In genomic region chr3:158443632-158444031, GRCh38 we compare ENCODE assay signal across 1 cellular context.
TF ChIP-seq lines count a peak whose summit lies in the region.

No MANE protein-coding gene starts in this region.

TF ChIP-seq in GM12878, 131 proteins besides CTCF, POLR2A, EP300 and RAD21 (continued from another document):
- TF ChIP-seq E4F1 (IDR thresholded peaks at IDR 0.05; ENCODE audit: borderline replicate concordance, partially characterized antibody) (no peak), SMC3 (IDR thresholded peaks at IDR 0.05; ENCODE audit: borderline replicate concordance, low read length) (no peak), CHD2 (IDR thresholded peaks at IDR 0.05; ENCODE audit: borderline replicate concordance, low read depth, low read length) (no peak), ZBTB4 (CRISPR knock-in tag; IDR thresholded peaks at IDR 0.05) (no peak), IKZF1 (conservative IDR thresholded peaks at IDR 0.05) (no peak), SPI1 (IDR thresholded peaks at IDR 0.05; ENCODE audit: borderline replicate concordance, insufficient read depth, low read depth, low read length) (no peak), HSF1 (IDR thresholded peaks at IDR 0.05; ENCODE audit: low read depth, low read length) (no peak), RBBP5 (conservative IDR thresholded peaks at IDR 0.05) (no peak), EGR1 (IDR thresholded peaks at IDR 0.05; ENCODE audit: borderline replicate concordance in 1 of 2, low read depth in 2 of 2, low read length in 2 of 2) (no peak), JUNB (IDR thresholded peaks at IDR 0.05) (peak; percentile 84), ZNF217 (IDR thresholded peaks at IDR 0.05) (peak; percentile 67; the same call in 1 of the 2 replicates), ZNF207 (IDR thresholded peaks at IDR 0.05; ENCODE audit: borderline replicate concordance) (no peak), IKZF2 (IDR thresholded peaks at IDR 0.05) (peak in 1 of 2 experiments; percentile 34; a peak in 1 of 4 replicates), MTA2 (IDR thresholded peaks at IDR 0.05; ENCODE audit: low read depth) (peak; percentile 25; the same call in 1 of the 2 replicates), STAT3 (IDR thresholded peaks at IDR 0.05; ENCODE audit: low read depth, low read length) (no peak), MEF2B (IDR thresholded peaks at IDR 0.05; ENCODE audit: partially characterized antibody, poor library complexity, severe bottlenecking) (no peak), RUNX3 (IDR thresholded peaks at IDR 0.05; ENCODE audit: low read length) (peak; percentile 22; the same call in 1 of the 2 replicates), NBN (IDR thresholded peaks at IDR 0.05) (no peak), IRF4 (IDR thresholded peaks at IDR 0.05; ENCODE audit: low read depth, low read length) (peak; percentile 82), TCF3 (IDR thresholded peaks at IDR 0.05; ENCODE audit: borderline replicate concordance, insufficient read depth, low read depth, low read length) (no peak), SIX5 (IDR thresholded peaks at IDR 0.05; ENCODE audit: low read depth, low read length, severe bottlenecking) (no peak), SIN3A (IDR thresholded peaks at IDR 0.05; ENCODE audit: low read depth, low read length) (no peak), CREM (IDR thresholded peaks at IDR 0.05; ENCODE audit: low read depth) (no peak), SREBF1 (IDR thresholded peaks at IDR 0.05; ENCODE audit: low read length) (no peak), BACH1 (IDR thresholded peaks at IDR 0.05; ENCODE audit: borderline replicate concordance) (no peak), STAT1 (conservative IDR thresholded peaks at IDR 0.05) (no peak), SP1 (IDR thresholded peaks at IDR 0.05; ENCODE audit: low read depth, low read length) (no peak), NR2F1 (conservative IDR thresholded peaks at IDR 0.05) (no peak), HDAC2 (IDR thresholded peaks at IDR 0.05) (no peak), SMAD1 (IDR thresholded peaks at IDR 0.05; ENCODE audit: low read depth, partially characterized antibody) (no peak), PKNOX1 (IDR thresholded peaks at IDR 0.05) (peak; percentile 32), CHD1 (IDR thresholded peaks at IDR 0.05; ENCODE audit: low read depth, low read length) (no peak), POU2F2 (IDR thresholded peaks at IDR 0.05; ENCODE audit: borderline replicate concordance, low read depth, low read length) (no peak), SMAD5 (IDR thresholded peaks at IDR 0.05; ENCODE audit: low read depth) (no peak), YBX1 (IDR thresholded peaks at IDR 0.05) (no peak), HCFC1 (IDR thresholded peaks at IDR 0.05; ENCODE audit: low read length) (no peak), ESRRA (IDR thresholded peaks at IDR 0.05; ENCODE audit: low read length) (no peak), ZNF384 (IDR thresholded peaks at IDR 0.05; ENCODE audit: borderline replicate concordance, low read depth, low read length) (no peak), RELB (IDR thresholded peaks at IDR 0.05; ENCODE audit: low read depth) (no peak), EED (IDR thresholded peaks at IDR 0.05; ENCODE audit: low read depth) (no peak), CEBPB (IDR thresholded peaks at IDR 0.05; ENCODE audit: borderline replicate concordance in 1 of 2, low read depth in 2 of 2, low read length in 2 of 2) (no peak), ZNF622 (IDR thresholded peaks at IDR 0.05) (no peak), MYC (IDR thresholded peaks at IDR 0.05; ENCODE audit: insufficient read depth, insufficient read length, insufficient replicate concordance, low read length, severe bottlenecking) (no peak)
